In the genomic region with DNA sequence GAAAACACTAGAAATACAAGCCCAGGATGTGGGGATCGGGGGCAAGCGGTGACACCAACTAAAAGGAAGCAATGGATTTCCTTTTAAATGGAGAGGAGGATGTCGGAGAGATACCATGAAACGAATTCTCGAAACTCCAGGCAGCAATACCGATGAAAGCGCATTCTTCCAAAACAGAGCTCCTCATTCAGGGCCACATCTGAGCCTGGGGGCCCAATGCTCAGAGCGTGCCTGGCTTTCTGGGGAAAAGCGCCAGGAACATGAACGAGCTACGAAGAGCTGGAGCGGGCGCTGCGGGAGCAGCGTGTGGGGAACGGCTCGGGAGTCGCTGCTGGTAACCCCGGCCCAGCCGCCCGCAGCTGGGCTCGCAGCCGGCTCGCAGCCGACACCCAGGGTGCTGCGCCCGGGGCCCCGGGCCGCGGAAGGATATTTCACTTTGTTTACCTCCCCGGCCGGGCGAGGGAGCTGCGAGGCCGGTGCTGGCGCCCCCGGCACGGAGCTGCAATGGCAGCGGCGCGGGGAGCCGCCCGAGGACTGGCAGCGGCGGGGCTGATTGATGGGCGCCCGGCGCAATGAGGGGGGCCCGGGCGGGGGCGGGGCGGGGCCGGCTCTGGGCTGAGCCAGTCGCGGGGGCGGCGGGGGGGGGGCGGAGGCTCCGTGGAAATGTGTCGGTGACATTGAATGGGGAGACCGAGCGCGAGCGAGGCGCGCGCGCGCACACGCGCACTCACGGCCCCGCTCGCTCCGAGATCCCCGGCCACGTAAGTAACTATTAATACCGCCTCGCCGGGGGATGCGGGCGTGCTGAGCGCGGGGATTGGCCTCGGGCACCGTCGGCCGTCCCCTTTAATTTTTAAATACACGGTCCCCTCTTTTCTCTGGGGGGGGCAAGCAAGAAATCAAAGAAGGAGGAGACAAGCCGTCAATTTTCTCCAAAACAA, we compare ENCODE assay signal across 1 cellular context.
TF ChIP-seq lines count a peak whose summit lies in the region.

A gene (plus strand): TSS at position 687 of the 941 bp plus-strand sequence. CDS start 1,372 bp downstream, outside the sequence.

TF ChIP-seq in K562, 482 proteins besides CTCF, POLR2A, EP300 and RAD21 (continued from another document and continues in another):
- TF ChIP-seq, protein P1, sequence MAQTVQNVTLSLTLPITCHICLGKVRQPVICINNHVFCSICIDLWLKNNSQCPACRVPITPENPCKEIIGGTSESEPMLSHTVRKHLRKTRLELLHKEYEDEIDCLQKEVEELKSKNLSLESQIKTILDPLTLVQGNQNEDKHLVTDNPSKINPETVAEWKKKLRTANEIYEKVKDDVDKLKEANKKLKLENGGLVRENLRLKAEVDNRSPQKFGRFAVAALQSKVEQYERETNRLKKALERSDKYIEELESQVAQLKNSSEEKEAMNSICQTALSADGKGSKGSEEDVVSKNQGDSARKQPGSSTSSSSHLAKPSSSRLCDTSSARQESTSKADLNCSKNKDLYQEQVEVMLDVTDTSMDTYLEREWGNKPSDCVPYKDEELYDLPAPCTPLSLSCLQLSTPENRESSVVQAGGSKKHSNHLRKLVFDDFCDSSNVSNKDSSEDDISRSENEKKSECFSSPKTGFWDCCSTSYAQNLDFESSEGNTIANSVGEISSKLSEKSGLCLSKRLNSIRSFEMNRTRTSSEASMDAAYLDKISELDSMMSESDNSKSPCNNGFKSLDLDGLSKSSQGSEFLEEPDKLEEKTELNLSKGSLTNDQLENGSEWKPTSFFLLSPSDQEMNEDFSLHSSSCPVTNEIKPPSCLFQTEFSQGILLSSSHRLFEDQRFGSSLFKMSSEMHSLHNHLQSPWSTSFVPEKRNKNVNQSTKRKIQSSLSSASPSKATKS (CRISPR knock-in tag; IDR thresholded peaks at IDR 0.05): no peak
- TF ChIP-seq HMGN3 (IDR thresholded peaks at IDR 0.05; ENCODE audit: borderline replicate concordance, extremely low read depth, insufficient read length, low read depth, low read length) (peak; percentile 85), SREBF1 (IDR thresholded peaks at IDR 0.05; ENCODE audit: borderline replicate concordance, low read depth, low read length) (0 out of 2 replicates have a peak, but pooled peaks have one; percentile 41), ETV5 (CRISPR knock-in tag; IDR thresholded peaks at IDR 0.05; ENCODE audit: low read depth) (0 out of 2 replicates have a peak, but pooled peaks have one; percentile 54), PRMT5 (CRISPR knock-in tag; IDR thresholded peaks at IDR 0.05) (no peak), TARDBP (IDR thresholded peaks at IDR 0.05) (no peak), ELF2 (CRISPR knock-in tag; IDR thresholded peaks at IDR 0.05) (no peak), FOXK1 (CRISPR knock-in tag; IDR thresholded peaks at IDR 0.05; ENCODE audit: borderline replicate concordance) (no peak), SOX6 (IDR thresholded peaks at IDR 0.05) (no peak), TRIM28 (IDR thresholded peaks at IDR 0.05) (0 out of 2 replicates have a peak, but pooled peaks have one; percentile 24), NFIC (IDR thresholded peaks at IDR 0.05) (no peak), NR2C2 (CRISPR knock-in tag; IDR thresholded peaks at IDR 0.05) (no peak), NR2C2 (tag; IDR thresholded peaks at IDR 0.05) (no peak), SMARCB1 (IDR thresholded peaks at IDR 0.05; ENCODE audit: insufficient read length, low read depth) (no peak), LARP7 (IDR thresholded peaks at IDR 0.05) (no peak), TEAD2 (tag; IDR thresholded peaks at IDR 0.05) (no peak), IRF2 (CRISPR knock-in tag; IDR thresholded peaks at IDR 0.05) (no peak), TCF3 (CRISPR knock-in tag; IDR thresholded peaks at IDR 0.05) (0 out of 2 replicates have a peak, but pooled peaks have one; percentile 5), MIER1 (IDR thresholded peaks at IDR 0.05; ENCODE audit: low read depth) (0 out of 2 replicates have a peak, but pooled peaks have one; percentile 25), ZNF551 (CRISPR knock-in tag; IDR thresholded peaks at IDR 0.05) (no peak), L3MBTL2 (IDR thresholded peaks at IDR 0.05) (peak; percentile 33; the same call in 1 of the 2 replicates), ZFP36 (IDR thresholded peaks at IDR 0.05; ENCODE audit: low read depth, low read length, partially characterized antibody) (no peak), ZBTB17 (CRISPR knock-in tag; IDR thresholded peaks at IDR 0.05) (no peak), BHLHE40 (IDR thresholded peaks at IDR 0.05; ENCODE audit: low read length) (no peak; the same call in 1 of the 2 replicates), HMG20B (CRISPR knock-in tag; IDR thresholded peaks at IDR 0.05) (no peak), KHSRP (IDR thresholded peaks at IDR 0.05) (no peak), ZNF143 (CRISPR knock-in tag; IDR thresholded peaks at IDR 0.05) (no peak), ZNF766 (CRISPR knock-in tag; conservative IDR thresholded peaks at IDR 0.05) (no peak), PHF21A (IDR thresholded peaks at IDR 0.05; ENCODE audit: borderline replicate concordance, low read depth) (no peak), CC2D1A (IDR thresholded peaks at IDR 0.05) (0 out of 2 replicates have a peak, but pooled peaks have one; percentile 1), RNF2 (IDR thresholded peaks at IDR 0.05) (0 out of 2 replicates have a peak, but pooled peaks have one; percentile 1), ZNF77 (CRISPR knock-in tag; IDR thresholded peaks at IDR 0.05) (no peak), KDM4B (IDR thresholded peaks at IDR 0.05; ENCODE audit: borderline replicate concordance in 2 of 2, low read depth in 1 of 2) (peak in 1 of 2 experiments; percentile 61; a peak in 1 of 4 replicates), ARID1B (IDR thresholded peaks at IDR 0.05) (no peak), SAFB (IDR thresholded peaks at IDR 0.05; ENCODE audit: borderline replicate concordance, low read depth, low read length) (peak; percentile 64), RCOR1 (IDR thresholded peaks at IDR 0.05; ENCODE audit: borderline replicate concordance in 1 of 2, low read depth in 2 of 2, low read length in 2 of 2) (no peak), ZNF408 (CRISPR knock-in tag; IDR thresholded peaks at IDR 0.05; ENCODE audit: low read depth) (no peak), KAT8 (IDR thresholded peaks at IDR 0.05; ENCODE audit: low read depth) (no peak)
- TF ChIP-seq, protein P2, sequence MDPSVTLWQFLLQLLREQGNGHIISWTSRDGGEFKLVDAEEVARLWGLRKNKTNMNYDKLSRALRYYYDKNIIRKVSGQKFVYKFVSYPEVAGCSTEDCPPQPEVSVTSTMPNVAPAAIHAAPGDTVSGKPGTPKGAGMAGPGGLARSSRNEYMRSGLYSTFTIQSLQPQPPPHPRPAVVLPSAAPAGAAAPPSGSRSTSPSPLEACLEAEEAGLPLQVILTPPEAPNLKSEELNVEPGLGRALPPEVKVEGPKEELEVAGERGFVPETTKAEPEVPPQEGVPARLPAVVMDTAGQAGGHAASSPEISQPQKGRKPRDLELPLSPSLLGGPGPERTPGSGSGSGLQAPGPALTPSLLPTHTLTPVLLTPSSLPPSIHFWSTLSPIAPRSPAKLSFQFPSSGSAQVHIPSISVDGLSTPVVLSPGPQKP (CRISPR knock-in tag; IDR thresholded peaks at IDR 0.05): no peak
- TF ChIP-seq, protein P3, sequence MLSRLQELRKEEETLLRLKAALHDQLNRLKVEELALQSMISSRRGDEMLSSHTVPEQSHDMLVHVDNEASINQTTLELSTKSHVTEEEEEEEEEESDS (CRISPR knock-in tag; IDR thresholded peaks at IDR 0.05): no peak
- TF ChIP-seq, protein P4, sequence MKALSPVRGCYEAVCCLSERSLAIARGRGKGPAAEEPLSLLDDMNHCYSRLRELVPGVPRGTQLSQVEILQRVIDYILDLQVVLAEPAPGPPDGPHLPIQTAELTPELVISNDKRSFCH (CRISPR knock-in tag; IDR thresholded peaks at IDR 0.05): no peak
- TF ChIP-seq, protein P4 (tag; IDR thresholded peaks at IDR 0.05): peak; percentile 57
- TF ChIP-seq, protein P5, sequence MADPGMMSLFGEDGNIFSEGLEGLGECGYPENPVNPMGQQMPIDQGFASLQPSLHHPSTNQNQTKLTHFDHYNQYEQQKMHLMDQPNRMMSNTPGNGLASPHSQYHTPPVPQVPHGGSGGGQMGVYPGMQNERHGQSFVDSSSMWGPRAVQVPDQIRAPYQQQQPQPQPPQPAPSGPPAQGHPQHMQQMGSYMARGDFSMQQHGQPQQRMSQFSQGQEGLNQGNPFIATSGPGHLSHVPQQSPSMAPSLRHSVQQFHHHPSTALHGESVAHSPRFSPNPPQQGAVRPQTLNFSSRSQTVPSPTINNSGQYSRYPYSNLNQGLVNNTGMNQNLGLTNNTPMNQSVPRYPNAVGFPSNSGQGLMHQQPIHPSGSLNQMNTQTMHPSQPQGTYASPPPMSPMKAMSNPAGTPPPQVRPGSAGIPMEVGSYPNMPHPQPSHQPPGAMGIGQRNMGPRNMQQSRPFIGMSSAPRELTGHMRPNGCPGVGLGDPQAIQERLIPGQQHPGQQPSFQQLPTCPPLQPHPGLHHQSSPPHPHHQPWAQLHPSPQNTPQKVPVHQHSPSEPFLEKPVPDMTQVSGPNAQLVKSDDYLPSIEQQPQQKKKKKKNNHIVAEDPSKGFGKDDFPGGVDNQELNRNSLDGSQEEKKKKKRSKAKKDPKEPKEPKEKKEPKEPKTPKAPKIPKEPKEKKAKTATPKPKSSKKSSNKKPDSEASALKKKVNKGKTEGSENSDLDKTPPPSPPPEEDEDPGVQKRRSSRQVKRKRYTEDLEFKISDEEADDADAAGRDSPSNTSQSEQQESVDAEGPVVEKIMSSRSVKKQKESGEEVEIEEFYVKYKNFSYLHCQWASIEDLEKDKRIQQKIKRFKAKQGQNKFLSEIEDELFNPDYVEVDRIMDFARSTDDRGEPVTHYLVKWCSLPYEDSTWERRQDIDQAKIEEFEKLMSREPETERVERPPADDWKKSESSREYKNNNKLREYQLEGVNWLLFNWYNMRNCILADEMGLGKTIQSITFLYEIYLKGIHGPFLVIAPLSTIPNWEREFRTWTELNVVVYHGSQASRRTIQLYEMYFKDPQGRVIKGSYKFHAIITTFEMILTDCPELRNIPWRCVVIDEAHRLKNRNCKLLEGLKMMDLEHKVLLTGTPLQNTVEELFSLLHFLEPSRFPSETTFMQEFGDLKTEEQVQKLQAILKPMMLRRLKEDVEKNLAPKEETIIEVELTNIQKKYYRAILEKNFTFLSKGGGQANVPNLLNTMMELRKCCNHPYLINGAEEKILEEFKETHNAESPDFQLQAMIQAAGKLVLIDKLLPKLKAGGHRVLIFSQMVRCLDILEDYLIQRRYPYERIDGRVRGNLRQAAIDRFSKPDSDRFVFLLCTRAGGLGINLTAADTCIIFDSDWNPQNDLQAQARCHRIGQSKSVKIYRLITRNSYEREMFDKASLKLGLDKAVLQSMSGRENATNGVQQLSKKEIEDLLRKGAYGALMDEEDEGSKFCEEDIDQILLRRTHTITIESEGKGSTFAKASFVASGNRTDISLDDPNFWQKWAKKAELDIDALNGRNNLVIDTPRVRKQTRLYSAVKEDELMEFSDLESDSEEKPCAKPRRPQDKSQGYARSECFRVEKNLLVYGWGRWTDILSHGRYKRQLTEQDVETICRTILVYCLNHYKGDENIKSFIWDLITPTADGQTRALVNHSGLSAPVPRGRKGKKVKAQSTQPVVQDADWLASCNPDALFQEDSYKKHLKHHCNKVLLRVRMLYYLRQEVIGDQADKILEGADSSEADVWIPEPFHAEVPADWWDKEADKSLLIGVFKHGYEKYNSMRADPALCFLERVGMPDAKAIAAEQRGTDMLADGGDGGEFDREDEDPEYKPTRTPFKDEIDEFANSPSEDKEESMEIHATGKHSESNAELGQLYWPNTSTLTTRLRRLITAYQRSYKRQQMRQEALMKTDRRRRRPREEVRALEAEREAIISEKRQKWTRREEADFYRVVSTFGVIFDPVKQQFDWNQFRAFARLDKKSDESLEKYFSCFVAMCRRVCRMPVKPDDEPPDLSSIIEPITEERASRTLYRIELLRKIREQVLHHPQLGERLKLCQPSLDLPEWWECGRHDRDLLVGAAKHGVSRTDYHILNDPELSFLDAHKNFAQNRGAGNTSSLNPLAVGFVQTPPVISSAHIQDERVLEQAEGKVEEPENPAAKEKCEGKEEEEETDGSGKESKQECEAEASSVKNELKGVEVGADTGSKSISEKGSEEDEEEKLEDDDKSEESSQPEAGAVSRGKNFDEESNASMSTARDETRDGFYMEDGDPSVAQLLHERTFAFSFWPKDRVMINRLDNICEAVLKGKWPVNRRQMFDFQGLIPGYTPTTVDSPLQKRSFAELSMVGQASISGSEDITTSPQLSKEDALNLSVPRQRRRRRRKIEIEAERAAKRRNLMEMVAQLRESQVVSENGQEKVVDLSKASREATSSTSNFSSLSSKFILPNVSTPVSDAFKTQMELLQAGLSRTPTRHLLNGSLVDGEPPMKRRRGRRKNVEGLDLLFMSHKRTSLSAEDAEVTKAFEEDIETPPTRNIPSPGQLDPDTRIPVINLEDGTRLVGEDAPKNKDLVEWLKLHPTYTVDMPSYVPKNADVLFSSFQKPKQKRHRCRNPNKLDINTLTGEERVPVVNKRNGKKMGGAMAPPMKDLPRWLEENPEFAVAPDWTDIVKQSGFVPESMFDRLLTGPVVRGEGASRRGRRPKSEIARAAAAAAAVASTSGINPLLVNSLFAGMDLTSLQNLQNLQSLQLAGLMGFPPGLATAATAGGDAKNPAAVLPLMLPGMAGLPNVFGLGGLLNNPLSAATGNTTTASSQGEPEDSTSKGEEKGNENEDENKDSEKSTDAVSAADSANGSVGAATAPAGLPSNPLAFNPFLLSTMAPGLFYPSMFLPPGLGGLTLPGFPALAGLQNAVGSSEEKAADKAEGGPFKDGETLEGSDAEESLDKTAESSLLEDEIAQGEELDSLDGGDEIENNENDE (IDR thresholded peaks at IDR 0.05; ENCODE audit: low read depth, low read length): no peak
- TF ChIP-seq, protein P6, sequence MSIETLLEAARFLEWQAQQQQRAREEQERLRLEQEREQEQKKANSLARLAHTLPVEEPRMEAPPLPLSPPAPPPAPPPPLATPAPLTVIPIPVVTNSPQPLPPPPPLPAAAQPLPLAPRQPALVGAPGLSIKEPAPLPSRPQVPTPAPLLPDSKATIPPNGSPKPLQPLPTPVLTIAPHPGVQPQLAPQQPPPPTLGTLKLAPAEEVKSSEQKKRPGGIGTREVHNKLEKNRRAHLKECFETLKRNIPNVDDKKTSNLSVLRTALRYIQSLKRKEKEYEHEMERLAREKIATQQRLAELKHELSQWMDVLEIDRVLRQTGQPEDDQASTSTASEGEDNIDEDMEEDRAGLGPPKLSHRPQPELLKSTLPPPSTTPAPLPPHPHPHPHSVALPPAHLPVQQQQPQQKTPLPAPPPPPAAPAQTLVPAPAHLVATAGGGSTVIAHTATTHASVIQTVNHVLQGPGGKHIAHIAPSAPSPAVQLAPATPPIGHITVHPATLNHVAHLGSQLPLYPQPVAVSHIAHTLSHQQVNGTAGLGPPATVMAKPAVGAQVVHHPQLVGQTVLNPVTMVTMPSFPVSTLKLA (conservative IDR thresholded peaks at IDR 0.05): 0 out of 4 replicates have a peak, but pooled peaks of 1 of the 2 experiments have one; percentile 29
- TF ChIP-seq, protein P7, sequence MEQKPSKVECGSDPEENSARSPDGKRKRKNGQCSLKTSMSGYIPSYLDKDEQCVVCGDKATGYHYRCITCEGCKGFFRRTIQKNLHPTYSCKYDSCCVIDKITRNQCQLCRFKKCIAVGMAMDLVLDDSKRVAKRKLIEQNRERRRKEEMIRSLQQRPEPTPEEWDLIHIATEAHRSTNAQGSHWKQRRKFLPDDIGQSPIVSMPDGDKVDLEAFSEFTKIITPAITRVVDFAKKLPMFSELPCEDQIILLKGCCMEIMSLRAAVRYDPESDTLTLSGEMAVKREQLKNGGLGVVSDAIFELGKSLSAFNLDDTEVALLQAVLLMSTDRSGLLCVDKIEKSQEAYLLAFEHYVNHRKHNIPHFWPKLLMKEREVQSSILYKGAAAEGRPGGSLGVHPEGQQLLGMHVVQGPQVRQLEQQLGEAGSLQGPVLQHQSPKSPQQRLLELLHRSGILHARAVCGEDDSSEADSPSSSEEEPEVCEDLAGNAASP (IDR thresholded peaks at IDR 0.05): no peak
